In genomic region chr18:653512-653911, GRCh38 we compare ENCODE assay signal across 33 cellular contexts. TPM values are rescaled to one million over a fixed set of nuclear protein-coding genes. Genes with fewer than 3 reads are reported as not detected.
"Had no signal": no experiment of that assay in that cellular context is flagged by ENCODE, and none has a peak within 500 bp of the region (broad histone marks: within the 10 kb centered on the region; RNA-seq: fewer than 3 reads in every experiment).

No MANE protein-coding gene starts in this region.

- DNase-seq: activated CD4-positive, alpha-beta memory T cell treated with anti-CD3 and anti-CD28 coated beads, Interleukin-2, amount 10 ng/mL, durations not matched to agents 7 days and 5 days; activated CD4-positive, alpha-beta T cell treated with anti-CD3 and anti-CD28 coated beads, Interleukin-2, amount 10 ng/mL, durations not matched to agents 7 days and 5 days; activated CD8-positive, alpha-beta memory T cell treated with anti-CD3 and anti-CD28 coated beads, Interleukin-2, amount 50 U/mL, for 48 hours; activated gamma-delta T cell; activated naive CD4-positive, alpha-beta T cell treated with anti-CD3 and anti-CD28 coated beads, Interleukin-2, amount 10 ng/mL, durations not matched to agents 7 days and 5 days; activated T-cell treated with anti-CD3 and anti-CD28 coated beads, Interleukin-2, amount 50 U/mL, for 24 hours; amniotic stem cell; brain microvascular endothelial cell; effector memory CD8-positive, alpha-beta T cell; islet precursor cell; left ventricle myocardium inferior; mucosa of descending colon; posterior cingulate gyrus; stimulated activated CD4-positive, alpha-beta T cell treated with anti-CD3 and anti-CD28 coated beads, Interleukin-12 subunit alpha, Interleukin-12 subunit beta, amount 100 ng/mL, for 4 hours; stimulated activated CD4-positive, alpha-beta T cell treated with anti-CD3 and anti-CD28 coated beads, Interleukin-4, amount 100 ng/mL, for 1 hour; stimulated activated naive CD8-positive, alpha-beta T cell treated with anti-CD3 and anti-CD28 coated beads, Interleukin-15, Interleukin-2, amounts not matched to agents 100 U/mL and 50 U/mL, for 24 hours; T-helper 2 cell; testis; transverse colon had no signal

- H3K27me3 ChIP-seq: brain microvascular endothelial cell, hepatocyte, testis, transverse colon had no signal

- H3K4me1 ChIP-seq: testis had no signal

- H3K36me3 ChIP-seq: brain microvascular endothelial cell, gastroesophageal sphincter, left ventricle myocardium inferior, transverse colon had no signal

- H3K4me3 ChIP-seq: coronary artery, gastroesophageal sphincter, hepatocyte, left ventricle myocardium inferior, lung, mucosa of descending colon, skin epidermis, testis, transverse colon had no signal

- H3K27ac ChIP-seq: brain microvascular endothelial cell, coronary artery, gastroesophageal sphincter, hepatocyte, left ventricle myocardium inferior, skin epidermis, testis, transverse colon, VCaP had no signal

- H3K9me3 ChIP-seq: gastroesophageal sphincter, left ventricle myocardium inferior, mucosa of descending colon, testis, transverse colon had no signal

- ATAC-seq: effector memory CD8-positive, alpha-beta T cell; gastroesophageal sphincter; mucosa of descending colon; natural killer cell treated with Interleukin-12 subunit alpha and Interleukin-12 subunit beta and Interleukin-15 and Interleukin-18, amount 100 ng/mL, for 72 hours; sciatic nerve; stimulated activated naive CD8-positive, alpha-beta T cell treated with anti-CD3 and anti-CD28 coated beads, Interleukin-15, Interleukin-2, amounts not matched to agents 100 U/mL and 50 U/mL, for 24 hours had no signal

RNA-seq across cellular contexts. Expression of gene CLUL1, which starts 56.7 kb away (rescaled TPM):
- total RNA-seq: activated CD4-positive, alpha-beta memory T cell treated with anti-CD3 and anti-CD28 coated beads, Interleukin-2, amount 10 ng/mL, durations not matched to agents 7 days and 5 days; activated CD4-positive, alpha-beta T cell treated with anti-CD3 and anti-CD28 coated beads, Interleukin-2, amount 10 ng/mL, durations not matched to agents 7 days and 5 days; cardiac septum; endothelial cell of umbilical vein; fibroblast of lung; fibroblast of villous mesenchyme; left ventricle myocardium inferior; mesenteric fat pad; mucosa of descending colon; myocyte; natural killer cell treated with Interleukin-12 subunit alpha and Interleukin-12 subunit beta and Interleukin-15 and Interleukin-18, amount 100 ng/mL, for 72 hours; sciatic nerve; transverse colon had no signal
